In genomic region chr3:196609815-196610515, GRCh38 we compare ENCODE assay signal across 9 cellular contexts. TPM values are rescaled to one million over a fixed set of nuclear protein-coding genes. Genes with fewer than 3 reads are reported as not detected.
DNase-seq lines count a peak whose midpoint lies in the region; ATAC-seq and TF ChIP-seq lines count a peak whose summit lies in the region.
"Had no signal": no experiment of that assay in that cellular context is flagged by ENCODE, and none has a peak within 500 bp of the region (broad histone marks: within the 10 kb centered on the region; RNA-seq: fewer than 3 reads in every experiment).

No MANE protein-coding gene starts in this region.

- H3K4me1 ChIP-seq in DOHH2 (ENCODE audit: control insufficient read depth, low read length) (peaks cover 19% of the 10 kb centered on the region), Loucy (ENCODE audit: insufficient read depth, low read length, poor library complexity, severe bottlenecking) (peaks cover 46% of the 10 kb centered on the region), neutrophil (ENCODE audit: control insufficient read depth in 1 of 2, insufficient read depth in 1 of 2, low read depth in 1 of 2, low read length in 1 of 2) (peaks cover 18% of the 10 kb centered on the region in 2 experiments)
- H3K4me1 ChIP-seq: psoas muscle had no signal

- H3F3A ChIP-seq in DOHH2 (ENCODE audit: control insufficient read depth, insufficient read depth) (no peaks in the 10 kb centered on the region), Loucy (ENCODE audit: low read depth) (peaks cover 12% of the 10 kb centered on the region; the same call in 1 of the 2 replicates)

- H3K9me3 ChIP-seq in DOHH2 (ENCODE audit: control insufficient read depth, insufficient read depth, low read length) (no peaks in the 10 kb centered on the region), Loucy (ENCODE audit: insufficient read depth, low read depth, low read length) (no peaks in the 10 kb centered on the region), neutrophil (no peaks in the 10 kb centered on the region)
- H3K9me3 ChIP-seq: psoas muscle had no signal

- H3K79me2 ChIP-seq in DOHH2 (ENCODE audit: control insufficient read depth, low read length) (no peaks in the 10 kb centered on the region), Loucy (ENCODE audit: insufficient read depth, low read length) (peaks cover 33% of the 10 kb centered on the region)

- H3K27me3 ChIP-seq in DOHH2 (ENCODE audit: control insufficient read depth, low read length) (no peaks in the 10 kb centered on the region), Loucy (ENCODE audit: insufficient read depth, low read length, poor library complexity, severe bottlenecking) (no peaks in the 10 kb centered on the region), neutrophil (no peaks in the 10 kb centered on the region)

- DNase-seq in medulla oblongata (ENCODE audit: extremely low spot score) (no peak), dermis blood vessel endothelial cell (no peak)

- no peak for ATAC-seq in HG03521 (IDR thresholded peaks at IDR 0.05; ENCODE audit: unreplicated experiment)

- no peaks in the 10 kb centered on the region for H3K36me3 ChIP-seq in DOHH2 (ENCODE audit: control insufficient read depth, low read length)
- no peaks in the 10 kb centered on the region for H3K36me3 ChIP-seq in Loucy (ENCODE audit: insufficient read depth, low read length)
- no peaks in the 10 kb centered on the region for H3K36me3 ChIP-seq in neutrophil

- H3K9me2 ChIP-seq in DOHH2 (replicated peaks; ENCODE audit: control insufficient read depth, low read length) (no peaks in the 10 kb centered on the region), Loucy (replicated peaks; ENCODE audit: low read depth, low read length) (no peaks in the 10 kb centered on the region)

- TF ChIP-seq CTCF in DOHH2 (IDR thresholded peaks at IDR 0.05; ENCODE audit: low read depth, low read length, poor library complexity, severe bottlenecking) (no peak), Loucy (conservative IDR thresholded peaks at IDR 0.05; ENCODE audit: low read length) (no peak), neutrophil (IDR thresholded peaks at IDR 0.05) (no peak)

- peak overlapping the region; percentile 56 for H3K4me3 Mint-ChIP-seq in activated naive CD8-positive, alpha-beta T cell

- peak overlapping the region; percentile 49 for H3K4me3 ChIP-seq in DOHH2 (ENCODE audit: low read length)
- H3K4me3 ChIP-seq in Loucy (ENCODE audit: low read length, poor library complexity, severe bottlenecking): peak overlapping the region; percentile 66
- peak overlapping the region; percentile 25 to 33 for H3K4me3 ChIP-seq in neutrophil (ENCODE audit: low read depth in 1 of 2, low read length in 1 of 2)
- H3K4me3 ChIP-seq: GM23248 had no signal

- peak overlapping the region; percentile 73 for H3K27ac Mint-ChIP-seq in activated naive CD8-positive, alpha-beta T cell

- no peaks in the 10 kb centered on the region for H3K27me3 Mint-ChIP-seq in activated naive CD8-positive, alpha-beta T cell

- H3K36me3 Mint-ChIP-seq in activated naive CD8-positive, alpha-beta T cell: no peaks in the 10 kb centered on the region

- H3K27ac ChIP-seq in DOHH2 (ENCODE audit: low read depth, low read length) (no peak overlapping the region), neutrophil (peak overlapping the region; percentile 71)
- H3K27ac ChIP-seq: GM23248, psoas muscle had no signal

- no peaks in the 10 kb centered on the region for H4K20me1 ChIP-seq in DOHH2 (ENCODE audit: control insufficient read depth, insufficient read depth, low read depth, low read length)
- H4K20me1 ChIP-seq in Loucy (ENCODE audit: insufficient read depth, low read length, poor library complexity, severe bottlenecking): no peaks in the 10 kb centered on the region

- peaks cover 28% of the 10 kb centered on the region for H3K4me1 Mint-ChIP-seq in activated naive CD8-positive, alpha-beta T cell (ENCODE audit: low read depth)

- H2AFZ ChIP-seq in Loucy (ENCODE audit: low read length): no peak overlapping the region
- H2AFZ ChIP-seq: GM23248 had no signal

- peak overlapping the region; percentile 82 for H3K9ac ChIP-seq in Loucy (ENCODE audit: low read depth, low read length, poor library complexity, severe bottlenecking)
- H3K9ac ChIP-seq: GM23248 had no signal

- no peaks in the 10 kb centered on the region for H3K9me3 Mint-ChIP-seq in activated naive CD8-positive, alpha-beta T cell (ENCODE audit: low read depth)

- H3K4me2 ChIP-seq in DOHH2 (ENCODE audit: low read length) (peak overlapping the region; percentile 61), Loucy (ENCODE audit: low read depth, low read length, poor library complexity, severe bottlenecking) (peak overlapping the region; percentile 86)

RNA-seq across cellular contexts. Expression of gene NRROS, which starts 29.5 kb away (rescaled TPM):
- total RNA-seq in dermis blood vessel endothelial cell: 13.4 and 16.8 TPM in 2 replicates

RNA-seq across cellular contexts. Expression of gene FBXO45, which starts 41.5 kb away (rescaled TPM):
- total RNA-seq in dermis blood vessel endothelial cell: 17.2 and 24.2 TPM in 2 replicates

RNA-seq across cellular contexts. Expression of gene WDR53, which starts 41.6 kb away (rescaled TPM):
- 7.8 and 8.3 TPM in 2 replicates for total RNA-seq in dermis blood vessel endothelial cell
